In genomic region chr1:224939844-224940425, GRCh38 we compare ENCODE assay signal across 14 cellular contexts. TPM values are rescaled to one million over a fixed set of nuclear protein-coding genes. Genes with fewer than 3 reads are reported as not detected.
A peak's percentile ranks its signal among the peaks of the same experiment; 100 is the strongest.
DNase-seq lines count a peak whose midpoint lies in the region; ATAC-seq and TF ChIP-seq lines count a peak whose summit lies in the region.
"Had no signal": no experiment of that assay in that cellular context is flagged by ENCODE, and none has a peak within 500 bp of the region (broad histone marks: within the 10 kb centered on the region; RNA-seq: fewer than 3 reads in every experiment).

No MANE protein-coding gene starts in this region.

- H3K4me3 ChIP-seq in HEK293 (ENCODE audit: low read depth, low read length), result no peak overlapping the region
- H3K4me3 ChIP-seq in astrocyte of the spinal cord (ENCODE audit: low read depth, low read length), result no peak overlapping the region

- POLR2A ChIA-PET in HEK293 (lab: Yijun Ruan, JAX), result no interaction called here

- H3K27ac ChIP-seq in HEK293 (ENCODE audit: extremely low read depth, low read depth, low read length), result no peak overlapping the region

- CTCF ChIA-PET in HEK293 (lab: Yijun Ruan, JAX), result interaction anchor here (0.6 kb wide), 1 partner anchor 120 kb away, joined by 3 read pairs; no protein-coding TSS in a partner anchor

- no peaks in the 10 kb centered on the region for H3K36me3 ChIP-seq in HEK293 (ENCODE audit: control insufficient read depth in 2 of 2, insufficient read depth in 1 of 2, low read length in 2 of 2)

- ATAC-seq in left lobe of liver, result peak; percentile 80

- no peaks in the 10 kb centered on the region for H3K9me3 ChIP-seq in HEK293 (ENCODE audit: control insufficient read depth, insufficient read depth, low read depth, low read length)

- in situ Hi-C loops in astrocyte of the spinal cord (cut with HindIII; ENCODE audit: low sequenced_read_pairs), result no loop called here

- DNase-seq in EL, result peak; percentile 11
- DNase-seq in astrocyte of the spinal cord (ENCODE audit: low read depth, low spot score), result peak; percentile 7
- DNase-seq in left lobe of liver (ENCODE audit: low spot score), result no peak
- DNase-seq in activated T-cell treated with anti-CD3 and anti-CD28 coated beads, Interleukin-2, amount 50 U/mL, for 48 hours, result no peak
- DNase-seq in DMS153 (lab: John Stamatoyannopoulos, UW), result no peak
- no peak for DNase-seq in H4 (ENCODE audit: low spot score)
- DNase-seq: C1 segment of cervical spinal cord, GDM1, NCI-H1105 treated with DMSO at 0.1 percent for 48 hours, NCI-H187 treated with DMSO at 0.1 percent for 48 hours, NCI-H446 treated with DMSO at 0.1 percent for 48 hours, NCI-H774, SIG-M5 had no signal

- no peaks in the 10 kb centered on the region for H3K4me1 ChIP-seq in HEK293 (ENCODE audit: control insufficient read depth, insufficient read depth, low read length)

- TF ChIP-seq CTCF in HEK293 (tag by site-specific recombination; IDR thresholded peaks at IDR 0.05), result no peak
- TF ChIP-seq CTCF in astrocyte of the spinal cord (IDR thresholded peaks at IDR 0.05; ENCODE audit: low read depth, low read length), result no peak

TF ChIP-seq in HEK293, 187 proteins besides CTCF, POLR2A, EP300 and RAD21:
- peak; percentile 86 for TF ChIP-seq ZNF677 (tag by site-specific recombination; IDR thresholded peaks at IDR 0.05)
- no peak for TF ChIP-seq YY2 (tag by site-specific recombination; IDR thresholded peaks at IDR 0.05)
- TF ChIP-seq ZNF174 (tag by site-specific recombination; IDR thresholded peaks at IDR 0.05), result no peak
TF ChIP-seq in HEK293: peak in this region for 1.

RNA-seq across cellular contexts. Expression of gene DNAH14, which starts 10.5 kb away (rescaled TPM):
- total RNA-seq in left lobe of liver, result 5.9 TPM
- total RNA-seq in H4 (2014; rRNA removed; shearing (Covaris generic)), result not detected in 2 replicates

Comparison
In these comparisons a context has a peak if more than half of its experiments do, and no peak if none do; other contexts are left out.
1. DNase-seq: peak in EL (single experiment) and astrocyte of the spinal cord (single experiment); none in left lobe of liver (single experiment), activated T-cell treated with anti-CD3 and anti-CD28 coated beads, Interleukin-2, amount 50 U/mL, for 48 hours (0 of 2), DMS153 (single experiment) and H4 (single experiment).